ENCODE assay signal across 22 cellular contexts in genomic region chr10:87916515-87916914, GRCh38. TPM values are rescaled to one million over a fixed set of nuclear protein-coding genes. Genes with fewer than 3 reads are reported as not detected.
A peak's percentile ranks its signal among the peaks of the same experiment; 100 is the strongest.
DNase-seq lines count a peak whose midpoint lies in the region; ATAC-seq, FAIRE-seq and TF ChIP-seq lines count a peak whose summit lies in the region.
"Had no signal": no experiment of that assay in that cellular context is flagged by ENCODE, and none has a peak within 500 bp of the region (broad histone marks: within the 10 kb centered on the region; RNA-seq: fewer than 3 reads in every experiment).

No MANE protein-coding gene starts in this region.

- intact Hi-C loops in CD4-positive, alpha-beta T cell (cut with DNase I, micrococcal nuclease), result loop anchor here in 1 of 2 experiments (5.0 kb wide), 2 partner anchors 34 to 54 kb away; partner anchors contain the start of genes KLLN and PTEN
- intact Hi-C loops in endothelial cell of umbilical vein (cut with micrococcal nuclease), result loop anchor here (5.0 kb wide), 1 partner anchor 471 kb away; no protein-coding TSS in a partner anchor
- intact Hi-C loops in psoas muscle (cut with DNase I), result no loop called here

- H3K4me1 Mint-ChIP-seq in CD4-positive, alpha-beta T cell (ENCODE audit: low read depth), result peaks cover 73% of the 10 kb centered on the region

- POLR2A ChIA-PET in CD4-positive, alpha-beta T cell (lab: Charles Lee), result no interaction called here
- POLR2A ChIA-PET in endothelial cell of umbilical vein (lab: Charles Lee), result no interaction called here

- peaks cover 61% of the 10 kb centered on the region for H3K36me3 ChIP-seq in Loucy (ENCODE audit: insufficient read depth, low read length)
- no peaks in the 10 kb centered on the region for H3K36me3 ChIP-seq in endothelial cell of umbilical vein (ENCODE audit: control insufficient read depth in 2 of 2, extremely low read depth in 1 of 2, insufficient read depth in 2 of 2, low read length in 2 of 2)
- H3K36me3 ChIP-seq in psoas muscle (ENCODE audit: insufficient read depth in 1 of 2, low read depth in 1 of 2), result no peaks in the 10 kb centered on the region

- peaks cover 8% of the 10 kb centered on the region for H3K9me3 Mint-ChIP-seq in CD4-positive, alpha-beta T cell

- TF ChIP-seq CTCF in CD4-positive, alpha-beta T cell (IDR thresholded peaks at IDR 0.05), result no peak
- no peak for TF ChIP-seq CTCF in Loucy (conservative IDR thresholded peaks at IDR 0.05; ENCODE audit: low read length)
- no peak for TF ChIP-seq CTCF in endothelial cell of umbilical vein (IDR thresholded peaks at IDR 0.05; ENCODE audit: extremely low read depth in 1 of 2, insufficient read depth in 1 of 2, low read depth in 1 of 2, low read length in 2 of 2)
- TF ChIP-seq CTCF in psoas muscle (IDR thresholded peaks at IDR 0.05), result no peak

- no peak overlapping the region for H2AFZ ChIP-seq in Loucy (ENCODE audit: low read length)
- no peak overlapping the region for H2AFZ ChIP-seq in endothelial cell of umbilical vein (ENCODE audit: low read depth, low read length)

- H3K79me2 ChIP-seq in Loucy (ENCODE audit: insufficient read depth, low read length), result peaks cover 100% of the 10 kb centered on the region
- H3K79me2 ChIP-seq in endothelial cell of umbilical vein (ENCODE audit: control insufficient read depth, insufficient read depth, low read length), result peaks cover 87% of the 10 kb centered on the region

- no peak for DNase-seq in CD4-positive, alpha-beta T cell
- DNase-seq in endothelial cell of umbilical vein (ENCODE audit: low read depth, low spot score) (peak; percentile 35), psoas muscle (no peak), DMS79 treated with DMSO at 0.1 percent for 48 hours (lab: John Stamatoyannopoulos, UW) (no peak), SW480 (ENCODE audit: low spot score) (no peak)
- DNase-seq in stimulated activated CD8-positive, alpha-beta memory T cell treated with anti-CD3 and anti-CD28 coated beads, Interleukin-4, amount 100 ng/mL, for 48 hours, result no peak
- DNase-seq: activated CD4-positive, alpha-beta T cell treated with anti-CD3 and anti-CD28 coated beads for 1 hour; activated gamma-delta T cell treated with Interleukin-2 at 50 U/mL for 16 hours; Caco-2; KG1; NCI-H1105; NCI-H526 treated with DMSO at 0.1 percent for 48 hours; OCI-M1; retina; T-helper 9 cell had no signal

- CTCF ChIA-PET in CD4-positive, alpha-beta T cell (lab: Charles Lee), result no interaction called here
- CTCF ChIA-PET in endothelial cell of umbilical vein (lab: Charles Lee), result no interaction called here

- no TSS peak for BruUV-seq in endothelial cell of umbilical vein (replicated peaks; lab: Mats Ljungman, UMichigan)

- dilution Hi-C loops in endothelial cell of umbilical vein (cut with MboI; ENCODE audit: extremely low pct_ligation_motif_present, low sequenced_read_pairs), result no loop called here

- peak overlapping the region; percentile 47 for H3K4me3 ChIP-seq in Loucy (ENCODE audit: low read length, poor library complexity, severe bottlenecking)
- H3K4me3 ChIP-seq in endothelial cell of umbilical vein (replicated peaks in 1 of 3; ENCODE audit: insufficient read depth in 1 of 3, low read depth in 1 of 3, low read length in 3 of 3), result peak overlapping the region in 1 of 3 experiments; percentile 5
- no peak overlapping the region for H3K4me3 ChIP-seq in psoas muscle
- H3K4me3 ChIP-seq: SJSA1 had no signal

- H3K27ac ChIP-seq in CD4-positive, alpha-beta T cell (ENCODE audit: low read depth, low read length), result no peak overlapping the region
- peak overlapping the region; percentile 68 for H3K27ac ChIP-seq in endothelial cell of umbilical vein (ENCODE audit: insufficient read depth, low read depth, low read length)
- H3K27ac ChIP-seq in psoas muscle, result no peak overlapping the region
- H3K27ac ChIP-seq: SJSA1 had no signal

- no peak for ATAC-seq in CD4-positive, alpha-beta T cell (ENCODE audit: poor library complexity)
- ATAC-seq in psoas muscle, result peak; percentile 58 to 81 (median 72)
- ATAC-seq in HG02623 (IDR thresholded peaks at IDR 0.05; ENCODE audit: unreplicated experiment), result no peak

- peaks cover 25% of the 10 kb centered on the region for H3K9me3 ChIP-seq in CD4-positive, alpha-beta T cell (ENCODE audit: control insufficient read depth, low read length)
- peaks cover 15% of the 10 kb centered on the region; the same call in 1 of the 2 replicates for H3K9me3 ChIP-seq in Loucy (ENCODE audit: insufficient read depth, low read depth, low read length)
- H3K9me3 ChIP-seq in endothelial cell of umbilical vein (replicated peaks; ENCODE audit: control insufficient read depth, insufficient read depth, low read length), result no peaks in the 10 kb centered on the region
- peaks cover 16% of the 10 kb centered on the region for H3K9me3 ChIP-seq in psoas muscle

- no peak for TF ChIP-seq POLR2A in endothelial cell of umbilical vein (IDR thresholded peaks at IDR 0.05; ENCODE audit: low read depth, low read length)

- H3K36me3 Mint-ChIP-seq in CD4-positive, alpha-beta T cell (ENCODE audit: low read depth), result peaks cover 79% of the 10 kb centered on the region

- no peak for FAIRE-seq in endothelial cell of umbilical vein (lab: Jason Lieb, UNC)
- FAIRE-seq: G401.6, H1 had no signal

- peak overlapping the region; percentile 17 for H3K4me3 Mint-ChIP-seq in CD4-positive, alpha-beta T cell
- H3K4me3 Mint-ChIP-seq: dendritic cell treated with granulocyte-macrophage colony-stimulating factor and Interleukin-4, amounts not matched to agents 40 ng/mL and 50 ng/mL, for 4 days; nephron had no signal

- H3K9me2 ChIP-seq in Loucy (replicated peaks; ENCODE audit: low read depth, low read length), result no peaks in the 10 kb centered on the region

- peaks cover 48% of the 10 kb centered on the region for H3K4me1 ChIP-seq in Loucy (ENCODE audit: insufficient read depth, low read length, poor library complexity, severe bottlenecking)
- peaks cover 57% of the 10 kb centered on the region for H3K4me1 ChIP-seq in endothelial cell of umbilical vein (ENCODE audit: control insufficient read depth, extremely low read depth, insufficient read depth, low read length)
- peaks cover 41% of the 10 kb centered on the region for H3K4me1 ChIP-seq in psoas muscle
- H3K4me1 ChIP-seq: Caco-2, SJSA1 had no signal

- H3K27ac Mint-ChIP-seq in CD4-positive, alpha-beta T cell, result peak overlapping the region; percentile 2
- H3K27ac Mint-ChIP-seq: dendritic cell treated with granulocyte-macrophage colony-stimulating factor and Interleukin-4, amounts not matched to agents 40 ng/mL and 50 ng/mL, for 4 days had no signal

- H4K20me1 ChIP-seq in Loucy (ENCODE audit: insufficient read depth, low read length, poor library complexity, severe bottlenecking) (peaks cover 93% of the 10 kb centered on the region), endothelial cell of umbilical vein (replicated peaks; ENCODE audit: control insufficient read depth, extremely low read depth, insufficient read depth, low read length) (no peaks in the 10 kb centered on the region)

- H3K4me2 ChIP-seq in Loucy (ENCODE audit: low read depth, low read length, poor library complexity, severe bottlenecking) (peak overlapping the region; percentile 72), endothelial cell of umbilical vein (ENCODE audit: insufficient read depth, low read length) (peak overlapping the region; percentile 86)

- H3K27me3 Mint-ChIP-seq in CD4-positive, alpha-beta T cell, result no peaks in the 10 kb centered on the region
- H3K27me3 Mint-ChIP-seq: dendritic cell treated with granulocyte-macrophage colony-stimulating factor and Interleukin-4, amounts not matched to agents 40 ng/mL and 50 ng/mL, for 4 days had no signal

- H3K9ac ChIP-seq in Loucy (ENCODE audit: low read depth, low read length, poor library complexity, severe bottlenecking), result peak overlapping the region; percentile 49
- no peak overlapping the region for H3K9ac ChIP-seq in endothelial cell of umbilical vein (replicated peaks; ENCODE audit: extremely low read depth, insufficient read depth, low read length)

- no peaks in the 10 kb centered on the region for H3K27me3 ChIP-seq in CD4-positive, alpha-beta T cell (ENCODE audit: control insufficient read depth, insufficient read depth, low read length)
- H3K27me3 ChIP-seq in Loucy (ENCODE audit: insufficient read depth, low read length, poor library complexity, severe bottlenecking) (no peaks in the 10 kb centered on the region), endothelial cell of umbilical vein (ENCODE audit: control insufficient read depth in 2 of 2, insufficient read depth in 2 of 2, low read length in 2 of 2) (no peaks in the 10 kb centered on the region), psoas muscle (ENCODE audit: insufficient read depth in 3 of 3, low read length in 2 of 3) (no peaks in the 10 kb centered on the region)
- H3K27me3 ChIP-seq: SJSA1 had no signal

- H3F3A ChIP-seq in Loucy (ENCODE audit: low read depth), result peaks cover 10% of the 10 kb centered on the region; the same call in 1 of the 2 replicates

- 35 to 55% (median 36%) methylated on average over 3 of the region's 3 CpGs for WGBS in psoas muscle, 3 donors

- no peaks in the 10 kb centered on the region for H3K9me1 ChIP-seq in endothelial cell of umbilical vein (replicated peaks; ENCODE audit: control insufficient read depth, extremely low read depth, insufficient read depth, low read length)

RNA-seq across cellular contexts. Expression of gene PTEN, which starts 53.1 kb away (rescaled TPM):
- total RNA-seq in CD4-positive, alpha-beta T cell, result 10 to 100 TPM; 79.8 to 86.0 TPM
- total RNA-seq in endothelial cell of umbilical vein, result 75.3 and 76.9 TPM in 2 replicates
- polyA plus RNA-seq in endothelial cell of umbilical vein, result 6.7 and 8.0 TPM in 2 replicates
- polyA plus RNA-seq in endothelial cell of umbilical vein (2011; cell fraction: cytosol; rRNA removed), result 19.3 and 21.5 TPM in 2 replicates
- 30.8 and 38.3 TPM in 2 replicates for polyA plus RNA-seq in endothelial cell of umbilical vein (2011; cell fraction: nucleus; rRNA removed)
- 54.9 and 57.4 TPM in 2 replicates for polyA plus RNA-seq in endothelial cell of umbilical vein (2012)
- 50.5 and 53.5 TPM in 2 replicates for polyA minus RNA-seq in endothelial cell of umbilical vein
- polyA minus RNA-seq in endothelial cell of umbilical vein (2011; cell fraction: cytosol; rRNA and poly(A)+ RNA removed), result 181 TPM
- 132 and 167 TPM in 2 replicates for polyA minus RNA-seq in endothelial cell of umbilical vein (2011; cell fraction: nucleus; rRNA and poly(A)+ RNA removed)
- 10 to 100 TPM; 29.8 to 51.9 (median 42.4) TPM for total RNA-seq in psoas muscle
- polyA plus RNA-seq in psoas muscle, result 10 to 100 TPM; 13.7 to 28.3 (median 14.6) TPM

RNA-seq across cellular contexts. Expression of gene KLLN, which starts 53.2 kb away (rescaled TPM):
- under 1 TPM; 0.33 to 0.36 TPM for total RNA-seq in CD4-positive, alpha-beta T cell
- total RNA-seq in endothelial cell of umbilical vein (0.21 and 0.31 TPM in 2 replicates), psoas muscle (under 1 TPM; 0.22 to 0.43 (median 0.35) TPM)
- polyA plus RNA-seq in endothelial cell of umbilical vein (0.14 and 0.18 TPM in 2 replicates), psoas muscle (under 1 TPM; 0.07 to 0.96 (median 0.14) TPM)
- polyA plus RNA-seq in endothelial cell of umbilical vein (2011; cell fraction: cytosol; rRNA removed), result 0.17 and 0.20 TPM in 2 replicates
- 0.13 and 0.22 TPM in 2 replicates for polyA plus RNA-seq in endothelial cell of umbilical vein (2011; cell fraction: nucleus; rRNA removed)
- 0.16 and 0.21 TPM in 2 replicates for polyA plus RNA-seq in endothelial cell of umbilical vein (2012)
- 0.32 and 0.38 TPM in 2 replicates for polyA minus RNA-seq in endothelial cell of umbilical vein
- 2.3 TPM for polyA minus RNA-seq in endothelial cell of umbilical vein (2011; cell fraction: cytosol; rRNA and poly(A)+ RNA removed)
- polyA minus RNA-seq in endothelial cell of umbilical vein (2011; cell fraction: nucleus; rRNA and poly(A)+ RNA removed), result 0.34 and 0.53 TPM in 2 replicates

Comparison
In these comparisons a context has a peak if more than half of its experiments do, and no peak if none do; other contexts are left out.
1. ATAC-seq: peak in psoas muscle (4 of 4); none in CD4-positive, alpha-beta T cell (single experiment) and HG02623 (single experiment).